8 cellular contexts compared by ENCODE assay signal in the genomic region with DNA sequence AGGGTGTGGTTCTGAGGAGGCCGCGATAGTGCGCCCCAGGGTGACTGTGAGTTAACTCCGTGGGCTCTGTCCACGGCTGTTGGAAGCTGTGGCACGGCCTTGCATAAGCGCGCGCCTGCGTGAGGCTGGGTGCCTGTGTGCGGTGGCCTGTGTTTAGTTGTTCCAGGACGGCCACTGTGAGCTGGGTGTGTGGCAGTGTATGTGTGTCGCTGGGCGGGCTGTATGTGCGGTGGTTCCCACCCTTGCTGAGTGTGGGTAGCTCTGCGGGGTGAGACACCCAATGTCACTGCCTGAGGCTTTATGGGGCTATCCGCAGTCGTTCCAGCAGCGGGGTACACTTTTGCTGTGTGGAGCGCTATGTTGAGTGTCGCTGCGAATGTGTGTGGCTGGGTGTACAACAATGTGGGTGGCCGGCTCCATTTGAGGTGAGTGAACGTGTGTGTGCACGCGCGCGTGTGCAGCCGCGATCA. TPM values are rescaled to one million over a fixed set of nuclear protein-coding genes. Genes with fewer than 3 reads are reported as not detected.
DNase-seq lines count a peak whose midpoint lies in the region; ATAC-seq and TF ChIP-seq lines count a peak whose summit lies in the region.

No MANE protein-coding gene starts in this region.

- no peaks in the 10 kb centered on the region for H3K9me3 Mint-ChIP-seq in activated T-cell treated with anti-CD3 and anti-CD28 coated beads, Interleukin-2, amount 50 U/mL, for 24 hours

- DNase-seq in activated T-cell treated with anti-CD3 and anti-CD28 coated beads, Interleukin-2, amount 50 U/mL, for 24 hours = no peak
- DNase-seq in activated T-cell treated with anti-CD3 and anti-CD28 coated beads for 4 hours (no peak), PC-9 (no peak), ecto neural progenitor cell (ENCODE audit: low spot score) (peak; percentile 74), mucosa of descending colon (peak; percentile 60 to 77 (median 62)), ureter (ENCODE audit: low spot score) (peak; percentile 71)

- no peak overlapping the region for H3K27ac ChIP-seq in PC-9

- H3K4me1 Mint-ChIP-seq in activated T-cell treated with anti-CD3 and anti-CD28 coated beads, Interleukin-2, amount 50 U/mL, for 24 hours (ENCODE audit: low read depth) = peaks cover 78% of the 10 kb centered on the region

- H3K27ac Mint-ChIP-seq in activated T-cell treated with anti-CD3 and anti-CD28 coated beads, Interleukin-2, amount 50 U/mL, for 24 hours = peak overlapping the region; percentile 82

- H3K79me2 ChIP-seq in PC-9 (ENCODE audit: low read depth) = peaks cover 39% of the 10 kb centered on the region

- no peaks in the 10 kb centered on the region for H3K36me3 ChIP-seq in PC-9 (ENCODE audit: low read depth)
- H3K36me3 ChIP-seq in mucosa of descending colon (ENCODE audit: low read depth) = no peaks in the 10 kb centered on the region

- peaks cover 29% of the 10 kb centered on the region for H3K36me3 Mint-ChIP-seq in activated T-cell treated with anti-CD3 and anti-CD28 coated beads, Interleukin-2, amount 50 U/mL, for 24 hours (ENCODE audit: low read depth)

- H4K20me1 ChIP-seq in PC-9 (ENCODE audit: insufficient read depth) = peaks cover 35% of the 10 kb centered on the region

- no TSS peak for BruUV-seq in PC-9 (replicated peaks; lab: Mats Ljungman, UMichigan)

- no peaks in the 10 kb centered on the region for H3K27me3 ChIP-seq in PC-9 (ENCODE audit: insufficient read depth, low read depth)

- POLR2A ChIA-PET in PC-9 (lab: Charles Lee; ENCODE audit: unreplicated experiment) = interaction anchor here (0.5 to 0.6 kb wide), 3 partner anchors 96 to 504 kb away, joined by 3 to 5 read pairs (median 3); partner anchors contain the start of genes JUND and LSM4

- peak overlapping the region; percentile 75 for H3K4me3 Mint-ChIP-seq in activated T-cell treated with anti-CD3 and anti-CD28 coated beads, Interleukin-2, amount 50 U/mL, for 24 hours

- H3F3A ChIP-seq in PC-9 (ENCODE audit: insufficient read depth, low read depth) = peaks cover 49% of the 10 kb centered on the region

- no peaks in the 10 kb centered on the region for H3K9me3 ChIP-seq in PC-9 (ENCODE audit: insufficient read depth, low read depth)
- no peaks in the 10 kb centered on the region for H3K9me3 ChIP-seq in mucosa of descending colon

- peaks cover 44% of the 10 kb centered on the region for H3K27me3 Mint-ChIP-seq in activated T-cell treated with anti-CD3 and anti-CD28 coated beads, Interleukin-2, amount 50 U/mL, for 24 hours

- peak; percentile 20 for ATAC-seq in mucosa of descending colon
- no peak for ATAC-seq in GM19455 (IDR thresholded peaks at IDR 0.05; ENCODE audit: unreplicated experiment)
- no peak for ATAC-seq in GM21529 (IDR thresholded peaks at IDR 0.05; ENCODE audit: unreplicated experiment)

- H3K9me2 ChIP-seq in PC-9 (ENCODE audit: insufficient read depth) = no peaks in the 10 kb centered on the region

- intact Hi-C loops in PC-9 (cut with micrococcal nuclease; ENCODE audit: unreplicated experiment) (loop anchor here (5.0 to 10.0 kb wide), 2 partner anchors 164 to 411 kb away; partner anchors contain the start of gene ARRDC2), mucosa of descending colon (cut with DNase I, micrococcal nuclease) (no loop called here)

- H3K4me3 ChIP-seq in PC-9 (peak overlapping the region; percentile 68; the same call in 1 of the 2 replicates), mucosa of descending colon (no peak overlapping the region)

- H3K4me2 ChIP-seq in PC-9 = peak overlapping the region; percentile 98

- H3K4me1 ChIP-seq in PC-9 (replicated peaks; ENCODE audit: insufficient read depth) (peaks cover 55% of the 10 kb centered on the region), mucosa of descending colon (ENCODE audit: low read depth) (peaks cover 48% of the 10 kb centered on the region)

- TF ChIP-seq CTCF in PC-9 (conservative IDR thresholded peaks at IDR 0.05) (no peak), mucosa of descending colon (IDR thresholded peaks at IDR 0.05) (no peak)

- H2AFZ ChIP-seq in PC-9 = no peak overlapping the region

- CTCF ChIA-PET in PC-9 (lab: Charles Lee) = interaction anchor here (0.6 to 0.8 kb wide), 2 partner anchors 53 to 117 kb away, joined by 3 to 6 read pairs; no protein-coding TSS in a partner anchor

RNA-seq across cellular contexts. Expression of gene SSBP4, which starts 0.4 kb away (rescaled TPM):
- 56.6 and 65.2 TPM in 2 replicates for total RNA-seq in PC-9 (2021)
- total RNA-seq in mucosa of descending colon = 10 to 100 TPM; 31.2 to 48.6 (median 41.1) TPM
- 74.7 TPM for total RNA-seq in ureter

RNA-seq across cellular contexts. Expression of gene ISYNA1, which starts 19.2 kb away (rescaled TPM):
- total RNA-seq in PC-9 (2021) (129 and 142 TPM in 2 replicates), mucosa of descending colon (10 to 100 TPM; 10.2 to 20.0 (median 13.2) TPM), ureter (116 TPM)

RNA-seq across cellular contexts. Expression of gene LRRC25, which starts 21.3 kb away (rescaled TPM):
- total RNA-seq in PC-9 (2021) (not detected in 2 replicates), mucosa of descending colon (1 to 10 TPM; 2.1 to 8.8 (median 5.8) TPM), ureter (3.6 TPM)

RNA-seq across cellular contexts. Expression of gene GDF15, which starts 32.8 kb away (rescaled TPM):
- total RNA-seq in PC-9 (2021) = 15.1 and 17.2 TPM in 2 replicates
- total RNA-seq in mucosa of descending colon = 10 to 100 TPM; 13.8 to 28.2 (median 20.4) TPM
- total RNA-seq in ureter = 84.1 TPM

Comparison
In these comparisons a context has a peak if more than half of its experiments do, and no peak if none do; other contexts are left out.
1. DNase-seq: peak in ecto neural progenitor cell (single experiment), mucosa of descending colon (3 of 3) and ureter (single experiment); none in activated T-cell treated with anti-CD3 and anti-CD28 coated beads, Interleukin-2, amount 50 U/mL, for 24 hours (single experiment), activated T-cell treated with anti-CD3 and anti-CD28 coated beads for 4 hours (single experiment) and PC-9 (0 of 2).